In genomic region chr4:68954126-68954525, GRCh38 we compare ENCODE assay signal across 1 cellular context.
TF ChIP-seq lines count a peak whose summit lies in the region.

No MANE protein-coding gene starts in this region.

TF ChIP-seq in HepG2, 621 proteins besides CTCF, POLR2A, EP300 and RAD21 (continued from another document):
- TF ChIP-seq, protein P1, sequence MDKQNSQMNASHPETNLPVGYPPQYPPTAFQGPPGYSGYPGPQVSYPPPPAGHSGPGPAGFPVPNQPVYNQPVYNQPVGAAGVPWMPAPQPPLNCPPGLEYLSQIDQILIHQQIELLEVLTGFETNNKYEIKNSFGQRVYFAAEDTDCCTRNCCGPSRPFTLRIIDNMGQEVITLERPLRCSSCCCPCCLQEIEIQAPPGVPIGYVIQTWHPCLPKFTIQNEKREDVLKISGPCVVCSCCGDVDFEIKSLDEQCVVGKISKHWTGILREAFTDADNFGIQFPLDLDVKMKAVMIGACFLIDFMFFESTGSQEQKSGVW (CRISPR knock-in tag; IDR thresholded peaks at IDR 0.05; ENCODE audit: borderline replicate concordance) = no peak
- TF ChIP-seq TEAD3 (CRISPR knock-in tag; optimal IDR thresholded peaks at IDR 0.05; ENCODE audit: borderline replicate concordance) = peak; percentile 32
- no peak for TF ChIP-seq ZNF260 (CRISPR knock-in tag; IDR thresholded peaks at IDR 0.05; ENCODE audit: borderline replicate concordance, low read depth)
- TF ChIP-seq HNF4A (CRISPR knock-in tag; IDR thresholded peaks at IDR 0.05) = peak; percentile 80
- TF ChIP-seq HNF4G (IDR thresholded peaks at IDR 0.05; ENCODE audit: borderline replicate concordance, low read depth, low read length) = peak; percentile 61
- no peak for TF ChIP-seq HNF4G (CRISPR knock-in tag; IDR thresholded peaks at IDR 0.05; ENCODE audit: borderline replicate concordance, low read depth)
- TF ChIP-seq AGO1 (IDR thresholded peaks at IDR 0.05; ENCODE audit: low read depth, low read length, poor library complexity, severe bottlenecking) = no peak
- TF ChIP-seq SOX13 (IDR thresholded peaks at IDR 0.05) = no peak
- TF ChIP-seq SOX13 (CRISPR knock-in tag; conservative IDR thresholded peaks at IDR 0.05 in 1 of 2, IDR thresholded peaks at IDR 0.05 in 1 of 2) = peak in 1 of 2 experiments; percentile 52; a peak in 1 of 4 replicates
- no peak for TF ChIP-seq ZNF253 (CRISPR knock-in tag; IDR thresholded peaks at IDR 0.05; ENCODE audit: borderline replicate concordance)
- TF ChIP-seq SALL1 (CRISPR knock-in tag; IDR thresholded peaks at IDR 0.05) = peak; percentile 22; the same call in 1 of the 2 replicates
- peak; percentile 23; the same call in 1 of the 2 replicates for TF ChIP-seq RXRB (CRISPR knock-in tag; IDR thresholded peaks at IDR 0.05; ENCODE audit: borderline replicate concordance)
- TF ChIP-seq SETDB1 (CRISPR knock-in tag; IDR thresholded peaks at IDR 0.05; ENCODE audit: borderline replicate concordance) = no peak
- no peak for TF ChIP-seq ZFYVE20 (CRISPR knock-in tag; IDR thresholded peaks at IDR 0.05; ENCODE audit: borderline replicate concordance, low read depth)
- TF ChIP-seq POGZ (CRISPR knock-in tag; IDR thresholded peaks at IDR 0.05) = peak; percentile 63
- no peak for TF ChIP-seq ZNF557 (CRISPR knock-in tag; IDR thresholded peaks at IDR 0.05)
- TF ChIP-seq HDAC2 (CRISPR knock-in tag; IDR thresholded peaks at IDR 0.05) = 0 out of 2 replicates have a peak, but pooled peaks have one; percentile 19
- TF ChIP-seq ZNF12 (CRISPR knock-in tag; IDR thresholded peaks at IDR 0.05) = 0 out of 2 replicates have a peak, but pooled peaks have one; percentile 32
- TF ChIP-seq ZNF274 (CRISPR knock-in tag; IDR thresholded peaks at IDR 0.05) = no peak
- no peak for TF ChIP-seq MEF2D (CRISPR knock-in tag; IDR thresholded peaks at IDR 0.05)
